Comparison of ENCODE assay signal across 15 cellular contexts in genomic region chr14:19481421-19481820, GRCh38. TPM values are rescaled to one million over a fixed set of nuclear protein-coding genes. Genes with fewer than 3 reads are reported as not detected.
"Had no signal": no experiment of that assay in that cellular context is flagged by ENCODE, and none has a peak within 500 bp of the region (broad histone marks: within the 10 kb centered on the region; RNA-seq: fewer than 3 reads in every experiment).

No MANE protein-coding gene starts in this region.

RNA-seq across cellular contexts. Expression of gene POTEG, which starts 47.3 kb away (rescaled TPM):
- total RNA-seq: activated B cell treated with CpG ODN at 0.5 μM for 24 hours; activated CD4-positive, alpha-beta memory T cell treated with anti-CD3 and anti-CD28 coated beads for 36 hours; activated CD4-positive, alpha-beta memory T cell treated with anti-CD3 and anti-CD28 coated beads, Interleukin-2, amount 10 ng/mL, durations not matched to agents 7 days and 5 days; activated CD4-positive, alpha-beta T cell treated with anti-CD3 and anti-CD28 coated beads for 36 hours; activated CD4-positive, alpha-beta T cell treated with anti-CD3 and anti-CD28 coated beads, Interleukin-2, amount 10 ng/mL, durations not matched to agents 24 days and 14 days; activated CD4-positive, alpha-beta T cell treated with anti-CD3 and anti-CD28 coated beads, Interleukin-2, amount 10 ng/mL, durations not matched to agents 7 days and 5 days; activated CD8-positive, alpha-beta memory T cell treated with anti-CD3 and anti-CD28 coated beads for 36 hours; activated CD8-positive, alpha-beta memory T cell treated with anti-CD3 and anti-CD28 coated beads, Interleukin-2, amount 10 ng/mL, durations not matched to agents 7 days and 5 days; activated CD8-positive, alpha-beta T cell treated with anti-CD3 and anti-CD28 coated beads for 36 hours; activated CD8-positive, alpha-beta T cell treated with anti-CD3 and anti-CD28 coated beads, Interleukin-2, amount 10 ng/mL, durations not matched to agents 7 days and 5 days; T-cell; T-helper 1 cell treated with Interleukin-12 subunit alpha and Interleukin-12 subunit beta and Interleukin-4 antibody, amounts not matched to agents 30 ng/mL and 1 ng/mL, for 36 hours; T-helper 17 cell; T-helper 2 cell treated with Interferon-gamma antibody and Interleukin-4, amounts not matched to agents 100 ng/mL and 5 ng/mL, for 36 hours; WTC11 had no signal
